In genomic region chr12:28543021-28543890, GRCh38 we compare ENCODE assay signal across 12 cellular contexts.
DNase-seq lines count a peak whose midpoint lies in the region; ATAC-seq and TF ChIP-seq lines count a peak whose summit lies in the region.
"Had no signal": no experiment of that assay in that cellular context is flagged by ENCODE, and none has a peak within 500 bp of the region (broad histone marks: within the 10 kb centered on the region; RNA-seq: fewer than 3 reads in every experiment).

No MANE protein-coding gene starts in this region.

- H3K9me3 ChIP-seq in colonic mucosa: no peaks in the 10 kb centered on the region

- H3K27ac ChIP-seq in colonic mucosa: no peak overlapping the region

- no peak overlapping the region for H3K9ac ChIP-seq in colonic mucosa (ENCODE audit: low read depth in 2 of 2, low read length in 2 of 2)

- no peak for TF ChIP-seq POLR2A in erythroblast (IDR thresholded peaks at IDR 0.05; ENCODE audit: low read length)

- H3K4me1 ChIP-seq in colonic mucosa: no peaks in the 10 kb centered on the region

- no peaks in the 10 kb centered on the region for H3K36me3 ChIP-seq in colonic mucosa

- H3K4me3 ChIP-seq in colonic mucosa: no peak overlapping the region

- H3K27me3 ChIP-seq in colonic mucosa: no peaks in the 10 kb centered on the region

- peak; percentile 49 for ATAC-seq in GM18520 (IDR thresholded peaks at IDR 0.05; ENCODE audit: unreplicated experiment)
- peak; percentile 84 for ATAC-seq in GM21447 (IDR thresholded peaks at IDR 0.05; ENCODE audit: unreplicated experiment)
- ATAC-seq in HG03558 (IDR thresholded peaks at IDR 0.05; ENCODE audit: extremely low read depth, unreplicated experiment): peak; percentile 47
- ATAC-seq: stimulated activated naive B cell treated with anti-CD40 and anti-IgM and Interleukin-4, amounts not matched to agents 10 μg/mL and 1 μg/mL and 100 μg/mL, for 72 hours had no signal

- TF ChIP-seq CTCF in colonic mucosa (IDR thresholded peaks at IDR 0.05): no peak

- DNase-seq in erythroblast (lab: John Stamatoyannopoulos, UW) (peak; percentile 72 to 79), colonic mucosa (no peak), anterior cingulate cortex (lab: John Stamatoyannopoulos, UW) (no peak), NCI-H345 (lab: John Stamatoyannopoulos, UW) (no peak)
- DNase-seq: activated gamma-delta T cell treated with Interleukin-2 at 50 U/mL for 16 hours; DMS79 treated with DMSO at 0.1 percent for 48 hours; effector CD4-positive, alpha-beta T cell; NCI-H226; stimulated activated naive B cell treated with anti-CD40 and anti-IgM and Interleukin-4, amounts not matched to agents 10 μg/mL and 1 μg/mL and 100 μg/mL, for 72 hours had no signal

- intact Hi-C loops in colonic mucosa (cut with DNase I): no loop called here

Comparison
In these comparisons a context has a peak if more than half of its experiments do, and no peak if none do; other contexts are left out.
1. DNase-seq: peak in erythroblast (2 of 2); none in colonic mucosa (single experiment), anterior cingulate cortex (0 of 58) and NCI-H345 (single experiment).
2. Peak in every context shown above with its lines, with median percentiles within 50 percentile points of each other: ATAC-seq.